14 cellular contexts compared by ENCODE assay signal in genomic region chrX:116726806-116727205, GRCh38.
A peak's percentile ranks its signal among the peaks of the same experiment; 100 is the strongest.
DNase-seq lines count a peak whose midpoint lies in the region; FAIRE-seq and TF ChIP-seq lines count a peak whose summit lies in the region.
"Had no signal": no experiment of that assay in that cellular context is flagged by ENCODE, and none has a peak within 500 bp of the region (broad histone marks: within the 10 kb centered on the region; RNA-seq: fewer than 3 reads in every experiment).

No MANE protein-coding gene starts in this region.

- DNase-seq in ELF-1 (ENCODE audit: low read depth, low spot score) (peak; percentile 59), H1 (ENCODE audit: low read depth in 1 of 2, low spot score in 2 of 2) (no peak), coronary artery (ENCODE audit: low spot score) (no peak), NCI-H748 treated with DMSO at 0.1 percent for 48 hours (lab: John Stamatoyannopoulos, UW) (no peak), SK-N-SH (no peak), mesothelial cell of epicardium (ENCODE audit: low spot score in 2 of 2, unreplicated experiment in 2 of 2) (no peak)
- DNase-seq: CD4-positive, CD25-positive, alpha-beta regulatory T cell; DMS53; HCEC 1CT; HFFc6 had no signal

- H3K9ac ChIP-seq in HUES48 (ENCODE audit: low read depth, low read length) = no peak overlapping the region
- H3K9ac ChIP-seq in H1 (replicated peaks in 1 of 4; ENCODE audit: extremely low read depth in 1 of 4, low read depth in 3 of 4, low read length in 3 of 4) = no peak overlapping the region
- H3K9ac ChIP-seq in iPS-18a (ENCODE audit: low read length) = no peak overlapping the region
- H3K9ac ChIP-seq in SK-N-SH = no peak overlapping the region
- H3K9ac ChIP-seq: BLaER1 treated with 17β-estradiol and CSF1 and Interleukin-3, amounts not matched to agents 10 nM and 100 nM had no signal

- H3K36me3 ChIP-seq in HUES48 (ENCODE audit: control insufficient read depth, insufficient read depth, low read length) (no peaks in the 10 kb centered on the region), H1 (ENCODE audit: control insufficient read depth in 2 of 4, insufficient read depth in 4 of 4, low read length in 3 of 4) (no peaks in the 10 kb centered on the region), iPS-18a (ENCODE audit: control insufficient read depth, low read depth, low read length) (no peaks in the 10 kb centered on the region), SK-N-SH (replicated peaks in 1 of 2; ENCODE audit: control insufficient read depth in 1 of 2, insufficient read depth in 2 of 2, low read length in 1 of 2) (no peaks in the 10 kb centered on the region)
- H3K36me3 ChIP-seq: BLaER1 treated with 17β-estradiol and CSF1 and Interleukin-3, amounts not matched to agents 10 nM and 100 nM had no signal

- H3K4me3 ChIP-seq in HUES48 (ENCODE audit: low read depth, low read length) (no peak overlapping the region), H1 (ENCODE audit: extremely low read depth in 1 of 4, insufficient read depth in 2 of 4, low read depth in 3 of 4, low read length in 4 of 4) (no peak overlapping the region), iPS-18a (ENCODE audit: low read length) (peak overlapping the region; percentile 17), coronary artery (no peak overlapping the region), SK-N-SH (ENCODE audit: low read depth in 2 of 2, low read length in 1 of 2) (no peak overlapping the region)
- H3K4me3 ChIP-seq: BLaER1 treated with 17β-estradiol and CSF1 and Interleukin-3, amounts not matched to agents 10 nM and 100 nM had no signal

- H2BK5ac ChIP-seq in H1 (ENCODE audit: low read depth, low read length) = peak overlapping the region; percentile 52; the same call in 1 of the 2 replicates

- no peaks in the 10 kb centered on the region for H3K36me3 Mint-ChIP-seq in mesothelial cell of epicardium
- H3K36me3 Mint-ChIP-seq: CD4-positive, CD25-positive, alpha-beta regulatory T cell had no signal

- WGBS in H1 (ENCODE audit: extremely low coverage in 1 of 2, insufficient coverage in 1 of 2, insufficient read length in 1 of 2, insufficient replicate concordance in 2 of 2, low coverage in 1 of 2, low lambda C conversion rate in 2 of 2, missing lambda C conversion rate in 1 of 2), 2 experiments = 100% methylated on average over 1 of the region's 4 CpGs; no CpG with 5 or more reads in 1 of the 2 experiments
- 19% methylated on average over 2 of the region's 4 CpGs for WGBS in SK-N-SH (ENCODE audit: low lambda C conversion rate)

- no peak for TF ChIP-seq EP300 in H1 (IDR thresholded peaks at IDR 0.05; ENCODE audit: borderline replicate concordance in 1 of 2, low read depth in 2 of 2, low read length in 2 of 2)
- TF ChIP-seq EP300 in SK-N-SH (IDR thresholded peaks at IDR 0.05; ENCODE audit: borderline replicate concordance in 1 of 2, low read depth in 1 of 2, low read length in 1 of 2) = no peak

- no peak overlapping the region for H4K5ac ChIP-seq in H1 (ENCODE audit: insufficient read length, low read depth, low read length)

- no peak overlapping the region for H3K27ac Mint-ChIP-seq in mesothelial cell of epicardium
- H3K27ac Mint-ChIP-seq: CD4-positive, CD25-positive, alpha-beta regulatory T cell; HFFc6 had no signal

- H2BK15ac ChIP-seq in H1 (ENCODE audit: low read length) = no peak overlapping the region

- TF ChIP-seq RAD21 in H1 (IDR thresholded peaks at IDR 0.05 in 1 of 2, conservative IDR thresholded peaks at IDR 0.05 in 1 of 2; ENCODE audit: low read depth in 2 of 2, low read length in 2 of 2) (no peak), SK-N-SH (IDR thresholded peaks at IDR 0.05; ENCODE audit: low read length) (no peak)

- no peaks in the 10 kb centered on the region for H3F3A ChIP-seq in SK-N-SH (replicated peaks; ENCODE audit: insufficient read depth)

- H3K27ac ChIP-seq in HUES48 (ENCODE audit: low read depth, low read length) = peak overlapping the region; percentile 79
- H3K27ac ChIP-seq in H1 (ENCODE audit: low read depth, low read length) = no peak overlapping the region
- peak overlapping the region; percentile 57 for H3K27ac ChIP-seq in iPS-18a (ENCODE audit: low read length)
- H3K27ac ChIP-seq in coronary artery = no peak overlapping the region
- H3K27ac ChIP-seq in SK-N-SH (ENCODE audit: low read depth in 2 of 2, low read length in 1 of 2) = no peak overlapping the region
- H3K27ac ChIP-seq: 22Rv1; BLaER1 treated with 17β-estradiol and CSF1 and Interleukin-3, amounts not matched to agents 10 nM and 100 nM had no signal

- H3K18ac ChIP-seq in H1 (ENCODE audit: extremely low read depth, low read length) = no peak overlapping the region

- no peak overlapping the region for H3K4me3 Mint-ChIP-seq in mesothelial cell of epicardium
- H3K4me3 Mint-ChIP-seq: CD4-positive, CD25-positive, alpha-beta regulatory T cell; HFFc6 had no signal

- H3K56ac ChIP-seq in H1 (replicated peaks; ENCODE audit: insufficient read length, low read depth, low read length) = no peak overlapping the region

- H2BK120ac ChIP-seq in H1 (replicated peaks; ENCODE audit: low read depth, low read length) = no peak overlapping the region

- no peaks in the 10 kb centered on the region for H3K79me1 ChIP-seq in H1 (ENCODE audit: low read depth, low read length)

- no peaks in the 10 kb centered on the region for H3K9me2 ChIP-seq in SK-N-SH

- no peak for TF ChIP-seq POLR2A in H1 (IDR thresholded peaks at IDR 0.05; ENCODE audit: control extremely low read depth in 1 of 2, low read depth in 2 of 2, low read length in 2 of 2)

- no peaks in the 10 kb centered on the region for H4K20me1 ChIP-seq in H1 (replicated peaks in 1 of 2; ENCODE audit: control insufficient read depth in 1 of 2, insufficient read depth in 2 of 2, low read length in 2 of 2)
- no peaks in the 10 kb centered on the region; the same call in 1 of the 2 replicates for H4K20me1 ChIP-seq in SK-N-SH (ENCODE audit: insufficient read depth)
- H4K20me1 ChIP-seq: BLaER1 treated with 17β-estradiol and CSF1 and Interleukin-3, amounts not matched to agents 10 nM and 100 nM had no signal

- no peak overlapping the region for H4K91ac ChIP-seq in H1 (replicated peaks; ENCODE audit: insufficient read length, low read length)

- peaks cover 8% of the 10 kb centered on the region; the same call in 1 of the 2 replicates for H3K4me1 ChIP-seq in HUES48 (ENCODE audit: control insufficient read depth, insufficient read depth, low read length)
- H3K4me1 ChIP-seq in H1 (replicated peaks in 1 of 4; ENCODE audit: control insufficient read depth in 3 of 4, insufficient read depth in 4 of 4, low read length in 3 of 4) = peaks cover 0 to 3% (median 0%) of the 10 kb centered on the region in 4 experiments; a peak in 2 of 7 replicates
- H3K4me1 ChIP-seq in iPS-18a (ENCODE audit: control insufficient read depth, low read depth, low read length) = peaks cover 12% of the 10 kb centered on the region
- no peaks in the 10 kb centered on the region for H3K4me1 ChIP-seq in SK-N-SH (ENCODE audit: control insufficient read depth in 1 of 2, insufficient read depth in 2 of 2, low read depth in 1 of 2, low read length in 1 of 2)
- H3K4me1 ChIP-seq: BLaER1 treated with 17β-estradiol and CSF1 and Interleukin-3, amounts not matched to agents 10 nM and 100 nM had no signal

- peak; percentile 82 for FAIRE-seq in H1 (lab: Jason Lieb, UNC)

- no peak for TF ChIP-seq CTCF in H1 (IDR thresholded peaks at IDR 0.05; ENCODE audit: control extremely low read depth in 1 of 3, insufficient read depth in 1 of 3, low read depth in 1 of 3, low read length in 3 of 3)
- no peak for TF ChIP-seq CTCF in coronary artery (IDR thresholded peaks at IDR 0.05)
- no peak for TF ChIP-seq CTCF in SK-N-SH (IDR thresholded peaks at IDR 0.05)
- no peak for TF ChIP-seq CTCF in mesothelial cell of epicardium (IDR thresholded peaks at IDR 0.05; ENCODE audit: unreplicated experiment)

- CTCF ChIA-PET in H1 (lab: Charles Lee; ENCODE audit: partially characterized antibody) (no interaction called here), SK-N-SH (lab: Yijun Ruan, JAX) (no interaction called here)

- POLR2A ChIA-PET in H1 (lab: Charles Lee; ENCODE audit: partially characterized antibody) (no interaction called here), SK-N-SH (lab: Yijun Ruan, JAX) (no interaction called here)

- H3K4me2 ChIP-seq in H1 (ENCODE audit: insufficient read depth in 1 of 2, low read depth in 2 of 2, low read length in 2 of 2) (no peak overlapping the region), SK-N-SH (no peak overlapping the region)
- H3K4me2 ChIP-seq: BLaER1 treated with 17β-estradiol and CSF1 and Interleukin-3, amounts not matched to agents 10 nM and 100 nM had no signal

- H3K14ac ChIP-seq in H1 (ENCODE audit: insufficient read length) = no peak overlapping the region

- no peak overlapping the region for H3K23ac ChIP-seq in H1 (ENCODE audit: insufficient read length)

- H2BK12ac ChIP-seq in H1 (ENCODE audit: low read depth, low read length) = 0 out of 2 replicates have a peak overlapping the region, but pooled peaks have one; percentile 27

- H3K4ac ChIP-seq in H1 (replicated peaks; ENCODE audit: insufficient read length, low read depth, low read length) = no peak overlapping the region

- no peaks in the 10 kb centered on the region for H3K27me3 Mint-ChIP-seq in mesothelial cell of epicardium (ENCODE audit: low read depth)
- H3K27me3 Mint-ChIP-seq: CD4-positive, CD25-positive, alpha-beta regulatory T cell had no signal

- no peak overlapping the region for H2AK5ac ChIP-seq in H1 (ENCODE audit: low read depth, low read length)

- no peak overlapping the region for H4K8ac ChIP-seq in H1 (ENCODE audit: extremely low read depth, insufficient read depth, low read length)

- peaks cover 7% of the 10 kb centered on the region for H3K9me3 Mint-ChIP-seq in mesothelial cell of epicardium
- H3K9me3 Mint-ChIP-seq: HFFc6 had no signal

- H3K9me3 ChIP-seq in HUES48 (ENCODE audit: control insufficient read depth, insufficient read depth, low read length) (peaks cover 6% of the 10 kb centered on the region; the same call in 1 of the 2 replicates), H1 (ENCODE audit: insufficient read depth in 2 of 2, low read depth in 1 of 2, low read length in 1 of 2) (peaks cover 0 to 4% of the 10 kb centered on the region in 2 experiments; a peak in 1 of 4 replicates), iPS-18a (ENCODE audit: control insufficient read depth, low read depth, low read length) (no peaks in the 10 kb centered on the region), SK-N-SH (no peaks in the 10 kb centered on the region)

- H2AFZ ChIP-seq in H1 (ENCODE audit: low read length) (no peak overlapping the region), SK-N-SH (ENCODE audit: low read depth) (no peak overlapping the region)

- no peaks in the 10 kb centered on the region for H3K27me3 ChIP-seq in HUES48 (ENCODE audit: control insufficient read depth, insufficient read depth, low read length)
- H3K27me3 ChIP-seq in H1 (replicated peaks in 1 of 4; ENCODE audit: control insufficient read depth in 3 of 4, extremely low read depth in 1 of 4, insufficient read depth in 3 of 4, low read length in 3 of 4) = no peaks in the 10 kb centered on the region
- no peaks in the 10 kb centered on the region for H3K27me3 ChIP-seq in iPS-18a (ENCODE audit: control insufficient read depth, insufficient read depth, low read length)
- no peaks in the 10 kb centered on the region for H3K27me3 ChIP-seq in SK-N-SH (ENCODE audit: insufficient read depth)

- H3K4me1 Mint-ChIP-seq in mesothelial cell of epicardium = no peaks in the 10 kb centered on the region
- H3K4me1 Mint-ChIP-seq: CD4-positive, CD25-positive, alpha-beta regulatory T cell had no signal

- no peaks in the 10 kb centered on the region for H3K23me2 ChIP-seq in H1 (ENCODE audit: low read depth, low read length)

- H2BK20ac ChIP-seq in H1 (ENCODE audit: low read length) = 0 out of 2 replicates have a peak overlapping the region, but pooled peaks have one; percentile 48

- no peaks in the 10 kb centered on the region for H3K79me2 ChIP-seq in H1 (ENCODE audit: control insufficient read depth in 1 of 2, insufficient read depth in 2 of 2, low read length in 2 of 2)
- H3K79me2 ChIP-seq in SK-N-SH (ENCODE audit: insufficient read depth) = no peaks in the 10 kb centered on the region

Comparison
In these comparisons a context has a peak if more than half of its experiments do, and no peak if none do; other contexts are left out.
1. H3K27ac ChIP-seq: peak in HUES48 (single experiment) and iPS-18a (single experiment); none in H1 (single experiment), coronary artery (0 of 2) and SK-N-SH (0 of 2).